In the genomic region with DNA sequence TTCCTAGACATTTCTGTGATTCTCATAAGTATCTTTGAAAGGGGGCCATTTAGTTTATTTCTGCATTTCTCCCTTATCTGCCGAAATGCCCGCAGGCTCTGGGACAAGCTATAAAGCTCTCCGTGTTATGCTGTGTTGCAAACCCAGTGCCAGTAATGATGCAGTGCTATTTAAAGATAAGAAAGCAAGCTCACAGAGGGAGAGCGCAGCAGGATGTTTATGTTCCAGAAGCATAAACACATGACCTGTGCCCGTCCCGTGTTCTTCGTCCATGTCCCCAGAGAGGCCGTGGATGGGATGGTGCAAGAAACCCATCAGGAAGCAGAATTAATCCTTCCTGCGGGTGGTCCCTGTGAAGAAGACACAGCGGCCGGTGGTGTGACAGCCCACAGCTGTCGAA, we compare ENCODE assay signal across 22 cellular contexts.
DNase-seq lines count a peak whose midpoint lies in the region; ATAC-seq and TF ChIP-seq lines count a peak whose summit lies in the region.
"Had no signal": no experiment of that assay in that cellular context is flagged by ENCODE, and none has a peak within 500 bp of the region (broad histone marks: within the 10 kb centered on the region; RNA-seq: fewer than 3 reads in every experiment).

No MANE protein-coding gene starts in this region.

- H3K4me3 ChIP-seq in heart left ventricle (no peak overlapping the region), hepatocyte (no peak overlapping the region), subcutaneous abdominal adipose tissue (ENCODE audit: low read depth in 1 of 5, low read length in 5 of 5) (no peak overlapping the region)
- H3K4me3 ChIP-seq: gastroesophageal sphincter, psoas muscle, uterus had no signal

- H3K9me2 ChIP-seq in hepatocyte (replicated peaks; ENCODE audit: insufficient read depth): no peaks in the 10 kb centered on the region

- no peak overlapping the region for H2AFZ ChIP-seq in hepatocyte

- TF ChIP-seq POLR2A in heart left ventricle (IDR thresholded peaks at IDR 0.05): no peak

- H3K4me1 ChIP-seq in heart left ventricle (peaks cover 0 to 7% (median 0%) of the 10 kb centered on the region in 12 donors), hepatocyte (ENCODE audit: insufficient read depth) (peaks cover 27% of the 10 kb centered on the region), subcutaneous abdominal adipose tissue (ENCODE audit: control insufficient read depth in 5 of 5, insufficient read depth in 5 of 5, low read length in 5 of 5) (peaks cover 0 to 55% (median 34%) of the 10 kb centered on the region in 5 donors)
- H3K4me1 ChIP-seq: psoas muscle, uterus had no signal

- no peaks in the 10 kb centered on the region for H3K27me3 ChIP-seq in heart left ventricle
- H3K27me3 ChIP-seq in hepatocyte: no peaks in the 10 kb centered on the region
- H3K27me3 ChIP-seq in subcutaneous abdominal adipose tissue (ENCODE audit: control insufficient read depth in 5 of 5, insufficient read depth in 4 of 5, low read length in 5 of 5): no peaks in the 10 kb centered on the region
- H3K27me3 ChIP-seq: gastroesophageal sphincter, uterus had no signal

- H3K36me3 ChIP-seq in heart left ventricle (no peaks in the 10 kb centered on the region), hepatocyte (replicated peaks; ENCODE audit: insufficient read depth, low read depth) (no peaks in the 10 kb centered on the region), subcutaneous abdominal adipose tissue (ENCODE audit: control insufficient read depth in 5 of 5, insufficient read depth in 5 of 5, low read length in 5 of 5) (no peaks in the 10 kb centered on the region)
- H3K36me3 ChIP-seq: gastroesophageal sphincter, uterus had no signal

- 48 to 52% (median 51%) methylated on average over 12 of the region's 12 CpGs for WGBS in heart left ventricle, 4 donors
- 53% methylated on average over 12 of the region's 12 CpGs for WGBS in hepatocyte (ENCODE audit: low lambda C conversion rate, missing lambda C conversion rate)

- H3K9me3 ChIP-seq in heart left ventricle: no peaks in the 10 kb centered on the region
- H3K9me3 ChIP-seq in hepatocyte (ENCODE audit: low read depth): no peaks in the 10 kb centered on the region
- H3K9me3 ChIP-seq in subcutaneous abdominal adipose tissue (ENCODE audit: control insufficient read depth in 5 of 5, low read length in 5 of 5): no peaks in the 10 kb centered on the region
- H3K9me3 ChIP-seq: gastroesophageal sphincter, psoas muscle, uterus had no signal

- intact Hi-C loops in heart left ventricle (cut with DNase I): loop anchor here in 2 of 10 donors (5.0 to 10.0 kb wide), 3 partner anchors 39 to 181 kb away; no protein-coding TSS in a partner anchor
- intact Hi-C loops in cardiac septum (cut with DNase I): no loop called here

- TF ChIP-seq CTCF in heart left ventricle (IDR thresholded peaks at IDR 0.05) (no peak), hepatocyte (IDR thresholded peaks at IDR 0.05; ENCODE audit: poor library complexity) (no peak)

- ATAC-seq in heart left ventricle (peak in 3 of 4 donors; percentile 35 to 75 (median 39)), GM21515 (IDR thresholded peaks at IDR 0.05; ENCODE audit: unreplicated experiment) (no peak)
- ATAC-seq: activated T-helper 17 cell treated with anti-CD3 and anti-CD28 coated beads, Interleukin-2, amount 50 U/mL, for 72 hours; gastroesophageal sphincter; psoas muscle had no signal

- no peak overlapping the region for H3K9ac ChIP-seq in subcutaneous abdominal adipose tissue (ENCODE audit: low read length in 5 of 5)

- H3K4me2 ChIP-seq in hepatocyte: peak overlapping the region; percentile 69

- no peak for DNase-seq in heart left ventricle
- DNase-seq in cardiac septum (ENCODE audit: low spot score): no peak
- peak; percentile 81 for DNase-seq in brain pericyte (ENCODE audit: low read depth, low spot score)
- peak; percentile 67 for DNase-seq in hepatocyte (ENCODE audit: low spot score)
- no peak for DNase-seq in stimulated activated CD4-positive, alpha-beta T cell treated with anti-CD3 and anti-CD28 coated beads, Interleukin-4, amount 100 ng/mL, for 1 hour
- DNase-seq in RKO (ENCODE audit: low spot score): no peak
- DNase-seq: activated CD4-positive, alpha-beta T cell treated with anti-CD3 and anti-CD28 coated beads, Interleukin-2, amount 10 ng/mL, durations not matched to agents 7 days and 5 days; Calu3; left cardiac atrium; midbrain; NCI-H1417; NCI-H69; nephron progenitor cell; psoas muscle; SHP77 treated with DMSO at 0.1 percent for 48 hours; stimulated activated CD4-positive, alpha-beta T cell treated with anti-CD3 and anti-CD28 coated beads, Interleukin-4, amount 100 ng/mL, for 24 hours; uterus had no signal

- no peak overlapping the region for H3K27ac ChIP-seq in heart left ventricle
- H3K27ac ChIP-seq in hepatocyte: peak overlapping the region; percentile 65
- peak overlapping the region; percentile 32 for H3K27ac ChIP-seq in subcutaneous abdominal adipose tissue (ENCODE audit: low read depth, low read length)
- H3K27ac ChIP-seq: 22Rv1, gastroesophageal sphincter, psoas muscle, uterus had no signal

- H3K79me2 ChIP-seq in hepatocyte: peaks cover 97% of the 10 kb centered on the region

- no peaks in the 10 kb centered on the region for H4K20me1 ChIP-seq in hepatocyte (ENCODE audit: insufficient read depth, poor library complexity, severe bottlenecking)

Comparison
In these comparisons a context has a peak if more than half of its experiments do, and no peak if none do; other contexts are left out.
1. DNase-seq: peak in brain pericyte (single experiment) and hepatocyte (single experiment); none in heart left ventricle (0 of 5), cardiac septum (single experiment), stimulated activated CD4-positive, alpha-beta T cell treated with anti-CD3 and anti-CD28 coated beads, Interleukin-4, amount 100 ng/mL, for 1 hour (single experiment) and RKO (single experiment).
2. H3K27ac ChIP-seq: peak in hepatocyte (single experiment) and subcutaneous abdominal adipose tissue (single experiment); none in heart left ventricle (0 of 12).